ENCODE assay signal across 8 cellular contexts in the genomic region with DNA sequence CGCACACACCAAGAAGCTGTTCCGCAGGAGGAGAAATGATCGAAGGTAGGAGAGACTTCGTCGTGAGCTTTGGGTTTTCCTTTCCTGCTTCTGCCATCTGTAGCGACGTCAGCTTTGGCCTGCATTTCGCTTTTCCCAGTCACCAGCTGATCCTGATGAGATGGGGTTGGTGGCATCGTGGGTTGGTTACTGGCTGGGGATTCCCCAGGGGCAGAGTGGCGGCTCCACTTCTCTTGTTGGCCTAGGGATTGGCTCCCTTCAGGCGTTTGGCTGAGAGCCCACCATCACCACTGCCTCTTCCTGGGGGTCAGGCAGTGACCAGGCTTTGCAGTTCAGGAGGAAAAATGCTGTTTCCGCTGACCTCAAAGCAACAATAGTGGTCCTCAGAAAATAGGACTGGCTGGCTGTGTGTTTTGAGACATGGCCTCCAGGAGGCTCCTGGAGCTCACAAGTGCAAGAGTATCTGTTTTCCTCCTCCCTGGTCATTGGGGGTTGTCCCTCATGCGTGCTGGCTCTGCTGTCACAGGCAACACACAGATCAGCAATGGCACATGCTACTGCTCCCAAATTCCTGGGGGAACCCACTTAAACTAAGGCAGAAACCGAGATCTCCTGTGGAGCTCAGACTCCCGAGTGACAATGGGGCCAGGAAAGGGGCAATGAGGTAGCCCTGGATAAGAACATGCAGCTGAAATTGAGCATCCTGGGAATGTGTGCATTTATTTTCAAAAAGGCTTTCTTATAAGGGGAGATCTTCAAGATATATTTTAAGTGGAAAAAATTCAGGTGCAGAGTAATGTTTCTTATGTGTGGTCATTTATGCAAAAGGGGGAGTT.
A peak's percentile ranks its signal among the peaks of the same experiment; 100 is the strongest.
DNase-seq lines count a peak whose midpoint lies in the region; ATAC-seq and TF ChIP-seq lines count a peak whose summit lies in the region.

No MANE protein-coding gene starts in this region.

- no peaks in the 10 kb centered on the region for H3K36me3 ChIP-seq in right atrium auricular region

- TF ChIP-seq CTCF in right atrium auricular region (IDR thresholded peaks at IDR 0.05): peak; percentile 40 to 76

- H3K36me3 Mint-ChIP-seq in activated CD4-positive, alpha-beta T cell treated with anti-CD3 and anti-CD28 coated beads, Interleukin-2, amount 10 ng/mL, durations not matched to agents 24 days and 14 days (ENCODE audit: low read depth): no peaks in the 10 kb centered on the region
- no peaks in the 10 kb centered on the region for H3K36me3 Mint-ChIP-seq in activated naive CD8-positive, alpha-beta T cell treated with anti-CD3 and anti-CD28 coated beads, Interleukin-2, amount 50 U/mL, for 24 hours (ENCODE audit: low read depth)
- peaks cover 4% of the 10 kb centered on the region for H3K36me3 Mint-ChIP-seq in stimulated activated memory B cell treated with anti-CD40 and anti-IgM and Interleukin-4, amounts not matched to agents 10 μg/mL and 1 μg/mL and 100 μg/mL, for 72 hours

- peak; percentile 66 for ATAC-seq in activated naive CD8-positive, alpha-beta T cell treated with anti-CD3 and anti-CD28 coated beads, Interleukin-2, amount 50 U/mL, for 24 hours
- peak; percentile 52 for ATAC-seq in stimulated activated memory B cell treated with anti-CD40 and anti-IgM and Interleukin-4, amounts not matched to agents 10 μg/mL and 1 μg/mL and 100 μg/mL, for 72 hours
- ATAC-seq in HG03432 (IDR thresholded peaks at IDR 0.05; ENCODE audit: unreplicated experiment): no peak

- H3K27ac ChIP-seq in right atrium auricular region: no peak overlapping the region

- H3K27ac Mint-ChIP-seq in activated CD4-positive, alpha-beta T cell treated with anti-CD3 and anti-CD28 coated beads, Interleukin-2, amount 10 ng/mL, durations not matched to agents 24 days and 14 days: no peak overlapping the region
- H3K27ac Mint-ChIP-seq in activated naive CD8-positive, alpha-beta T cell treated with anti-CD3 and anti-CD28 coated beads, Interleukin-2, amount 50 U/mL, for 24 hours: no peak overlapping the region
- H3K27ac Mint-ChIP-seq in stimulated activated memory B cell treated with anti-CD40 and anti-IgM and Interleukin-4, amounts not matched to agents 10 μg/mL and 1 μg/mL and 100 μg/mL, for 72 hours: peak overlapping the region; percentile 36

- no peaks in the 10 kb centered on the region for H3K4me1 Mint-ChIP-seq in activated CD4-positive, alpha-beta T cell treated with anti-CD3 and anti-CD28 coated beads, Interleukin-2, amount 10 ng/mL, durations not matched to agents 24 days and 14 days
- H3K4me1 Mint-ChIP-seq in activated naive CD8-positive, alpha-beta T cell treated with anti-CD3 and anti-CD28 coated beads, Interleukin-2, amount 50 U/mL, for 24 hours: peaks cover 3% of the 10 kb centered on the region
- peaks cover 12% of the 10 kb centered on the region for H3K4me1 Mint-ChIP-seq in stimulated activated memory B cell treated with anti-CD40 and anti-IgM and Interleukin-4, amounts not matched to agents 10 μg/mL and 1 μg/mL and 100 μg/mL, for 72 hours

- H3K4me3 ChIP-seq in right atrium auricular region: no peak overlapping the region

- no peak overlapping the region for H3K4me3 Mint-ChIP-seq in activated CD4-positive, alpha-beta T cell treated with anti-CD3 and anti-CD28 coated beads, Interleukin-2, amount 10 ng/mL, durations not matched to agents 24 days and 14 days
- H3K4me3 Mint-ChIP-seq in activated naive CD8-positive, alpha-beta T cell treated with anti-CD3 and anti-CD28 coated beads, Interleukin-2, amount 50 U/mL, for 24 hours: no peak overlapping the region
- no peak overlapping the region for H3K4me3 Mint-ChIP-seq in stimulated activated memory B cell treated with anti-CD40 and anti-IgM and Interleukin-4, amounts not matched to agents 10 μg/mL and 1 μg/mL and 100 μg/mL, for 72 hours

- H3K9me3 Mint-ChIP-seq in activated CD4-positive, alpha-beta T cell treated with anti-CD3 and anti-CD28 coated beads, Interleukin-2, amount 10 ng/mL, durations not matched to agents 24 days and 14 days: no peaks in the 10 kb centered on the region
- no peaks in the 10 kb centered on the region for H3K9me3 Mint-ChIP-seq in activated naive CD8-positive, alpha-beta T cell treated with anti-CD3 and anti-CD28 coated beads, Interleukin-2, amount 50 U/mL, for 24 hours
- H3K9me3 Mint-ChIP-seq in stimulated activated memory B cell treated with anti-CD40 and anti-IgM and Interleukin-4, amounts not matched to agents 10 μg/mL and 1 μg/mL and 100 μg/mL, for 72 hours: peaks cover 5% of the 10 kb centered on the region

- peaks cover 2% of the 10 kb centered on the region for H3K27me3 Mint-ChIP-seq in activated CD4-positive, alpha-beta T cell treated with anti-CD3 and anti-CD28 coated beads, Interleukin-2, amount 10 ng/mL, durations not matched to agents 24 days and 14 days
- no peaks in the 10 kb centered on the region for H3K27me3 Mint-ChIP-seq in activated naive CD8-positive, alpha-beta T cell treated with anti-CD3 and anti-CD28 coated beads, Interleukin-2, amount 50 U/mL, for 24 hours
- H3K27me3 Mint-ChIP-seq in stimulated activated memory B cell treated with anti-CD40 and anti-IgM and Interleukin-4, amounts not matched to agents 10 μg/mL and 1 μg/mL and 100 μg/mL, for 72 hours: no peaks in the 10 kb centered on the region

- H3K4me1 ChIP-seq in right atrium auricular region: peaks cover 0 to 63% of the 10 kb centered on the region in 2 donors

- no peaks in the 10 kb centered on the region for H3K27me3 ChIP-seq in right atrium auricular region

- H3K9me3 ChIP-seq in right atrium auricular region: no peaks in the 10 kb centered on the region

- peak; percentile 64 for DNase-seq in activated CD4-positive, alpha-beta T cell treated with anti-CD3 and anti-CD28 coated beads, Interleukin-2, amount 10 ng/mL, durations not matched to agents 24 days and 14 days
- no peak for DNase-seq in activated CD4-positive, alpha-beta T cell treated with anti-CD3 and anti-CD28 coated beads for 4 hours
- DNase-seq in Kasumi-1 (lab: John Stamatoyannopoulos, UW) (peak; percentile 30 to 42), right atrium auricular region (ENCODE audit: low spot score) (peak; percentile 74), dedifferentiated amniotic fluid mesenchymal stem cell (ENCODE audit: extremely low spot score) (no peak)
- no peak for DNase-seq in activated naive CD8-positive, alpha-beta T cell treated with anti-CD3 and anti-CD28 coated beads, Interleukin-2, amount 50 U/mL, for 24 hours

- intact Hi-C loops in activated CD4-positive, alpha-beta T cell treated with anti-CD3 and anti-CD28 coated beads, Interleukin-2, amount 10 ng/mL, durations not matched to agents 24 days and 14 days (cut with micrococcal nuclease): no loop called here

Comparison
In these comparisons a context has a peak if more than half of its experiments do, and no peak if none do; other contexts are left out.
1. DNase-seq: peak in activated CD4-positive, alpha-beta T cell treated with anti-CD3 and anti-CD28 coated beads, Interleukin-2, amount 10 ng/mL, durations not matched to agents 24 days and 14 days (single experiment), Kasumi-1 (2 of 2) and right atrium auricular region (single experiment); none in activated CD4-positive, alpha-beta T cell treated with anti-CD3 and anti-CD28 coated beads for 4 hours (0 of 2), activated naive CD8-positive, alpha-beta T cell treated with anti-CD3 and anti-CD28 coated beads, Interleukin-2, amount 50 U/mL, for 24 hours (single experiment) and dedifferentiated amniotic fluid mesenchymal stem cell (single experiment).